Comparison of ENCODE assay signal across 1 cellular context in genomic region chr22:21835378-21835777, GRCh38.
TF ChIP-seq lines count a peak whose summit lies in the region.

No MANE protein-coding gene starts in this region.

TF ChIP-seq in SK-N-SH treated with all-trans-retinoic acid at 6 μM for 48 hours, 23 proteins besides CTCF, POLR2A, EP300 and RAD21 (continued from another document):
- no peak for TF ChIP-seq PATZ1 (CRISPR knock-in tag; IDR thresholded peaks at IDR 0.05; ENCODE audit: borderline replicate concordance)
- no peak for TF ChIP-seq CSDC2 (CRISPR knock-in tag; IDR thresholded peaks at IDR 0.05)
- TF ChIP-seq ZNF70 (CRISPR knock-in tag; IDR thresholded peaks at IDR 0.05), result no peak
- no peak for TF ChIP-seq ZFP3 (CRISPR knock-in tag; IDR thresholded peaks at IDR 0.05)
- TF ChIP-seq POU6F1 (CRISPR knock-in tag; IDR thresholded peaks at IDR 0.05; ENCODE audit: borderline replicate concordance, low read depth), result no peak
- no peak for TF ChIP-seq ESRRG (CRISPR knock-in tag; IDR thresholded peaks at IDR 0.05)
TF ChIP-seq in SK-N-SH treated with all-trans-retinoic acid at 6 μM for 48 hours: peak in this region for 0.
